Comparison of ENCODE assay signal across 1 cellular context in the genomic region with DNA sequence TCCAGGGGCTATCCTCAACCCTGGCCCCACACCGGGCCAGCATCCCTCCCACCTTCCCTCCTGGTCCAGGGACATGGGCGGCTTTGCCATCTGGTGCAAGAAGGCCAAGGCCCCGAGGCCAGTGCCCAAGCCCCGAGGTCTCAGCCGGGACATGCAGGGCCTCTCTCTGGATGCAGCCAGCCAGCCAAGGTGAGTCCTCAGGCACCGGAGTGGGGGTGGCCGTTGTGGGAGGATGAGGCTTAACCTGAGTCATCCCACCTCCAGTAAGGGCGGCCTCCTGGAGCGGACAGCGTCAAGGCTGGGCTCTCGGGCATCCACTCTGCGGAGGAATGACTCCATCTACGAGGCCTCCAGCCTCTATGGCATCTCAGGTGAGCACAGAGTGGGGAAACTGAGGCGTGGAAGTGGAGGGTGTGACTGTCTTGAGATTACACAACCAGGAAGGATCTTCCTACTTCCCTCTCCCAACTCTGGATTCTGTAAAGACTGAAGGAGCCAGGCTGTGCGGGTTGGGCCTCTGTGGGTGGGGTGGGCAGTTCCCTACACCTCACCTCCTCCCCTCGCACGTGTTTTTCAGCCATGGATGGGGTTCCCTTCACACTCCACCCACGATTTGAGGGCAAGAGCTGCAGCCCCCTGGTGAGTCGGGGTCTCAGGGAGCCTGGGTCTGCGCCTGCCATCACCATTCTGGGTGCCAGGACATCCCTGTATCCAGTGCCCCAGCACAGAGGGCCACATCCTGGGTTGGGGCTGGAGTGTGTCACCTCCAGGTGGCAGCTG.
TF ChIP-seq lines count a peak whose summit lies in the region.

No MANE protein-coding gene starts in this region.

TF ChIP-seq in GM12878, 131 proteins besides CTCF, POLR2A, EP300 and RAD21:
- no peak for TF ChIP-seq MEF2A (IDR thresholded peaks at IDR 0.05; ENCODE audit: insufficient read depth, low read depth, low read length)
- no peak for TF ChIP-seq TCF7 (IDR thresholded peaks at IDR 0.05; ENCODE audit: borderline replicate concordance)
- TF ChIP-seq, protein P1, sequence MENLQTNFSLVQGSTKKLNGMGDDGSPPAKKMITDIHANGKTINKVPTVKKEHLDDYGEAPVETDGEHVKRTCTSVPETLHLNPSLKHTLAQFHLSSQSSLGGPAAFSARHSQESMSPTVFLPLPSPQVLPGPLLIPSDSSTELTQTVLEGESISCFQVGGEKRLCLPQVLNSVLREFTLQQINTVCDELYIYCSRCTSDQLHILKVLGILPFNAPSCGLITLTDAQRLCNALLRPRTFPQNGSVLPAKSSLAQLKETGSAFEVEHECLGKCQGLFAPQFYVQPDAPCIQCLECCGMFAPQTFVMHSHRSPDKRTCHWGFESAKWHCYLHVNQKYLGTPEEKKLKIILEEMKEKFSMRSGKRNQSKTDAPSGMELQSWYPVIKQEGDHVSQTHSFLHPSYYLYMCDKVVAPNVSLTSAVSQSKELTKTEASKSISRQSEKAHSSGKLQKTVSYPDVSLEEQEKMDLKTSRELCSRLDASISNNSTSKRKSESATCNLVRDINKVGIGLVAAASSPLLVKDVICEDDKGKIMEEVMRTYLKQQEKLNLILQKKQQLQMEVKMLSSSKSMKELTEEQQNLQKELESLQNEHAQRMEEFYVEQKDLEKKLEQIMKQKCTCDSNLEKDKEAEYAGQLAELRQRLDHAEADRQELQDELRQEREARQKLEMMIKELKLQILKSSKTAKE (IDR thresholded peaks at IDR 0.05; ENCODE audit: low read depth, poor library complexity, severe bottlenecking): no peak
- no peak for TF ChIP-seq ZNF24 (IDR thresholded peaks at IDR 0.05)
- no peak for TF ChIP-seq MEF2B (IDR thresholded peaks at IDR 0.05; ENCODE audit: partially characterized antibody, poor library complexity, severe bottlenecking)
- no peak for TF ChIP-seq MYB (IDR thresholded peaks at IDR 0.05; ENCODE audit: borderline replicate concordance, low read depth, low read length)
